ENCODE assay signal across 25 cellular contexts in genomic region chr14:66351310-66351709, GRCh38.
"Had no signal": no experiment of that assay in that cellular context is flagged by ENCODE, and none has a peak within 500 bp of the region (broad histone marks: within the 10 kb centered on the region; RNA-seq: fewer than 3 reads in every experiment).

No MANE protein-coding gene starts in this region.

- H3K27ac ChIP-seq: neural progenitor cell, ovary, parathyroid adenoma, psoas muscle, right lobe of liver, sigmoid colon, spleen, stomach, thoracic aorta, thyroid gland, tibial nerve, upper lobe of left lung had no signal

- H3K4me2 ChIP-seq: neural progenitor cell, smooth muscle cell had no signal

- H3K36me3 ChIP-seq: neural progenitor cell, ovary, right lobe of liver, sigmoid colon, spleen, stomach, thoracic aorta, thyroid gland, tibial nerve, upper lobe of left lung had no signal

- H3K9me3 ChIP-seq: right lobe of liver, thyroid gland had no signal

- H3K27me3 ChIP-seq: neural progenitor cell, ovary, right lobe of liver, sigmoid colon, spleen, stomach, thyroid gland, tibial nerve, upper lobe of left lung had no signal

- H2AFZ ChIP-seq: neural progenitor cell, parathyroid adenoma had no signal

- H3K9ac ChIP-seq: neural progenitor cell, parathyroid adenoma had no signal

- H3K4me3 ChIP-seq: neural progenitor cell, ovary, psoas muscle, right lobe of liver, sigmoid colon, smooth muscle cell, spleen, stomach, thoracic aorta, thyroid gland, tibial nerve, upper lobe of left lung had no signal

- H3K4me1 ChIP-seq: neural progenitor cell, parathyroid adenoma, psoas muscle, right lobe of liver, sigmoid colon, spleen, stomach, thyroid gland, tibial nerve, upper lobe of left lung had no signal

- H3K79me2 ChIP-seq: parathyroid adenoma had no signal

- FAIRE-seq: urothelium cell line had no signal

- DNase-seq: naive thymus-derived CD4-positive, alpha-beta T cell; natural killer cell; occipital lobe; ovary; posterior cingulate gyrus; psoas muscle; right cardiac atrium; right lobe of liver; sigmoid colon; spleen; stimulated activated CD4-positive, alpha-beta T cell treated with anti-CD3 and anti-CD28 coated beads, Interleukin-12 subunit alpha, Interleukin-12 subunit beta, amount 100 ng/mL, for 4 hours; stimulated activated CD4-positive, alpha-beta T cell treated with anti-CD3 and anti-CD28 coated beads, Interleukin-1b, Interleukin-23, amount 100 ng/mL, for 48 hours; stimulated activated CD4-positive, alpha-beta T cell treated with anti-CD3 and anti-CD28 coated beads, Interleukin-4, amount 100 ng/mL, for 1 hour; stimulated activated naive B cell treated with anti-CD40 and anti-IgM and Interleukin-4, amounts not matched to agents 10 μg/mL and 1 μg/mL and 100 μg/mL, for 72 hours; stimulated activated naive CD4-positive, alpha-beta T cell treated with Interleukin-2 at 50 U/mL for 16 hours; stomach; thyroid gland; trophoblast cell; upper lobe of left lung had no signal
